ENCODE assay signal across 15 cellular contexts in the genomic region with DNA sequence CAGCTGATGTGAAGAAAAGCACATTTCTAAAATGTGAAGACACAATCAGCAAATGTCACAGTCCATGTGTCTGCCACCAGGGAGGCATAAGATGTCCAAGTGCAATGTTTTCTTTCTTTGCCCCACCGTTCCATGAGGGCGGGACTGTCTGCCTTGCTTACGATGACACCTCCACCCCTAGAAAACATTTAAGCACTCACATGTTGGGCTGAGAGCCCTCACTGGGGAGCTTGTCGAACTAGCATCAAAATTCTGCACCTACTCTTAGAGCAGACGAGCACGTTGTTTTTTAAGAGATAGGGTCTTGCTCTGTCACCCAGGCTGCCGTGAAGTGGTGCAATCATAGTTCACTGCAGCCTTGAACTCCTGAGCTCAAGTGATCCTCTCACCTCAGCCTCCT. TPM values are rescaled to one million over a fixed set of nuclear protein-coding genes. Genes with fewer than 3 reads are reported as not detected.
A peak's percentile ranks its signal among the peaks of the same experiment; 100 is the strongest.
DNase-seq lines count a peak whose midpoint lies in the region; ATAC-seq, FAIRE-seq and TF ChIP-seq lines count a peak whose summit lies in the region.
"Had no signal": no experiment of that assay in that cellular context is flagged by ENCODE, and none has a peak within 500 bp of the region (broad histone marks: within the 10 kb centered on the region; RNA-seq: fewer than 3 reads in every experiment).

No MANE protein-coding gene starts in this region.

- H3K36me3 ChIP-seq in GM23338 (ENCODE audit: insufficient read depth) (no peaks in the 10 kb centered on the region), K562 (ENCODE audit: control insufficient read depth, insufficient read depth, low read length) (no peaks in the 10 kb centered on the region; the same call in 2 of the 3 replicates), sigmoid colon (no peaks in the 10 kb centered on the region), tibial nerve (peaks cover 0 to 8% (median 0%) of the 10 kb centered on the region in 3 donors)

- TF ChIP-seq CTCF in GM23338 (conservative IDR thresholded peaks at IDR 0.05; ENCODE audit: low read depth in 2 of 2) (no peak), K562 (IDR thresholded peaks at IDR 0.05 in 2 of 3, conservative IDR thresholded peaks at IDR 0.05 in 1 of 3; ENCODE audit: insufficient read depth in 2 of 3, low read depth in 1 of 3, low read length in 3 of 3) (no peak), sigmoid colon (IDR thresholded peaks at IDR 0.05) (no peak), tibial nerve (IDR thresholded peaks at IDR 0.05) (no peak)

- TF ChIP-seq EP300 in K562 (IDR thresholded peaks at IDR 0.05; ENCODE audit: low read length) (no peak), sigmoid colon (IDR thresholded peaks at IDR 0.05) (no peak), tibial nerve (IDR thresholded peaks at IDR 0.05) (no peak)

- peaks cover 16% of the 10 kb centered on the region for H3K36me3 Mint-ChIP-seq in GM23338 (ENCODE audit: low read depth)

- H3K4me2 ChIP-seq in GM23338 (no peak overlapping the region), K562 (ENCODE audit: insufficient read depth, low read length) (no peak overlapping the region)

- CTCF ChIA-PET in K562 (lab: Yijun Ruan, JAX; ENCODE audit: low intra/inter-chr PET ratio): interaction anchor here (0.6 kb wide), 1 partner anchor 189 kb away, joined by 3 read pairs; no protein-coding TSS in a partner anchor

- no peak overlapping the region for H2AFZ ChIP-seq in GM23338
- no peak overlapping the region for H2AFZ ChIP-seq in K562 (ENCODE audit: low read depth, low read length)

- no peaks in the 10 kb centered on the region for H3F3A ChIP-seq in GM23338 (replicated peaks; ENCODE audit: low read depth)

- FAIRE-seq in K562 (lab: Jason Lieb, UNC): peak; percentile 19
- FAIRE-seq: A204.1 had no signal

- H3K79me2 ChIP-seq in GM23338 (replicated peaks; ENCODE audit: insufficient read depth) (no peaks in the 10 kb centered on the region), K562 (ENCODE audit: control insufficient read depth, insufficient read depth, low read length) (no peaks in the 10 kb centered on the region)

- ATAC-seq in GM23338 (no peak), K562 (no peak), left lobe of liver (no peak)

- no peaks in the 10 kb centered on the region for H3K9me3 ChIP-seq in K562 (replicated peaks; ENCODE audit: control insufficient read depth, insufficient read depth, low read depth, low read length)
- H3K9me3 ChIP-seq in sigmoid colon: no peaks in the 10 kb centered on the region
- no peaks in the 10 kb centered on the region for H3K9me3 ChIP-seq in tibial nerve

- in situ Hi-C loops in K562 (cut with MboI): no loop called here

- TF ChIP-seq RAD21 in K562 (CRISPR knock-in tag; conservative IDR thresholded peaks at IDR 0.05 in 1 of 2, IDR thresholded peaks at IDR 0.05 in 1 of 2): no peak

- H3K9me1 ChIP-seq in K562 (ENCODE audit: control insufficient read depth, insufficient read depth, low read length): no peaks in the 10 kb centered on the region

- no peak overlapping the region for H3K9ac ChIP-seq in K562 (ENCODE audit: insufficient read depth in 1 of 2, low read depth in 2 of 2, low read length in 2 of 2)

- H3K4me3 ChIP-seq in GM23338 (no peak overlapping the region), K562 (no peak overlapping the region), sigmoid colon (no peak overlapping the region), tibial nerve (no peak overlapping the region)

- H3K9me2 ChIP-seq in GM23338 (ENCODE audit: insufficient read depth): no peaks in the 10 kb centered on the region

- peak overlapping the region; percentile 50; the same call in 1 of the 2 replicates for H3K27ac Mint-ChIP-seq in GM23338
- H3K27ac Mint-ChIP-seq: B cell; CD4-positive, alpha-beta T cell; HFFc6 had no signal

- no peaks in the 10 kb centered on the region for H3K9me3 Mint-ChIP-seq in GM23338
- H3K9me3 Mint-ChIP-seq: CD4-positive, alpha-beta T cell; HFFc6 had no signal

- H3K4me1 ChIP-seq in GM23338 (ENCODE audit: insufficient read depth) (0 out of 2 replicates have a peak, but pooled peaks cover 3% of the 10 kb centered on the region), K562 (replicated peaks in 1 of 2; ENCODE audit: control insufficient read depth in 2 of 2, insufficient read depth in 2 of 2, low read length in 2 of 2) (peaks cover 0 to 3% of the 10 kb centered on the region in 2 experiments; a peak in 1 of 5 replicates), sigmoid colon (no peaks in the 10 kb centered on the region), tibial nerve (no peaks in the 10 kb centered on the region)

- H3K27me3 Mint-ChIP-seq in GM23338 (ENCODE audit: insufficient read depth, low read depth, poor library complexity): peaks cover 16% of the 10 kb centered on the region
- H3K27me3 Mint-ChIP-seq: CD4-positive, alpha-beta T cell had no signal

- H3K4me3 Mint-ChIP-seq in GM23338: no peak overlapping the region
- H3K4me3 Mint-ChIP-seq: B cell; CD4-positive, alpha-beta T cell; HFFc6 had no signal

- H4K20me1 ChIP-seq in GM23338 (replicated peaks; ENCODE audit: insufficient read depth): 0 out of 2 replicates have a peak, but pooled peaks cover 6% of the 10 kb centered on the region
- no peaks in the 10 kb centered on the region; the same call in 1 of the 2 replicates for H4K20me1 ChIP-seq in K562 (replicated peaks; ENCODE audit: control insufficient read depth, insufficient read depth, low read length)

- DNase-seq in GM23338 (ENCODE audit: low spot score) (no peak), K562 (ENCODE audit: extremely low read depth in 1 of 4, low spot score in 3 of 4) (no peak), left lobe of liver (ENCODE audit: low spot score) (peak; percentile 19), sigmoid colon (peak; percentile 17), NCI-H1417 treated with DMSO at 0.1 percent for 48 hours (lab: John Stamatoyannopoulos, UW) (no peak), cerebellar nuclear complex (lab: John Stamatoyannopoulos, UW) (no peak), tibial nerve (ENCODE audit: low spot score in 2 of 2) (no peak)
- DNase-seq: C1 segment of cervical spinal cord, Calu3, DMS 273 treated with DMSO at 0.1 percent for 48 hours, HCEC 1CT, HFFc6 had no signal

- no TSS peak for BruUV-seq in K562 (replicated peaks; lab: Mats Ljungman, UMichigan)

- TF ChIP-seq POLR2A in K562 (conservative IDR thresholded peaks at IDR 0.05) (no peak), sigmoid colon (IDR thresholded peaks at IDR 0.05) (no peak), tibial nerve (IDR thresholded peaks at IDR 0.05) (no peak)

- intact Hi-C loops in K562 (cut with micrococcal nuclease) (no loop called here), sigmoid colon (cut with DNase I) (no loop called here)

- H3K27ac ChIP-seq in GM23338 (ENCODE audit: low read depth) (no peak overlapping the region), K562 (ENCODE audit: extremely low read depth, low read depth, low read length) (no peak overlapping the region), sigmoid colon (no peak overlapping the region), tibial nerve (no peak overlapping the region)

- POLR2A ChIA-PET in K562 (lab: Yijun Ruan, JAX): interaction anchor here (0.8 to 2.0 kb wide), 5 partner anchors 10 to 215 kb away, joined by 3 to 5 read pairs (median 3); no protein-coding TSS in a partner anchor

- H3K4me1 Mint-ChIP-seq in GM23338: peaks cover 20% of the 10 kb centered on the region

- 61% methylated on average over 7 of the region's 7 CpGs for WGBS in K562 (ENCODE audit: insufficient coverage, low coverage, missing lambda C conversion rate)
- 88 to 92% methylated on average over 7 of the region's 7 CpGs for WGBS in sigmoid colon, 2 donors
- 95% methylated on average over 7 of the region's 7 CpGs for WGBS in tibial nerve, 2 donors

- H3K27me3 ChIP-seq in GM23338 (ENCODE audit: insufficient read depth): no peaks in the 10 kb centered on the region
- no peaks in the 10 kb centered on the region for H3K27me3 ChIP-seq in K562 (ENCODE audit: control insufficient read depth in 2 of 2, insufficient read depth in 2 of 2, low read length in 2 of 2)
- no peaks in the 10 kb centered on the region for H3K27me3 ChIP-seq in sigmoid colon
- no peaks in the 10 kb centered on the region for H3K27me3 ChIP-seq in tibial nerve

TF ChIP-seq in K562, 482 proteins besides CTCF, POLR2A, EP300 and RAD21:
- no peak for TF ChIP-seq POLR3A (IDR thresholded peaks at IDR 0.05; ENCODE audit: borderline replicate concordance, extremely low read depth, insufficient read depth, insufficient read length)
- no peak for TF ChIP-seq FOSL1 (tag; conservative IDR thresholded peaks at IDR 0.05)
- no peak for TF ChIP-seq NCOA4 (IDR thresholded peaks at IDR 0.05; ENCODE audit: partially characterized antibody)
- no peak for TF ChIP-seq ZNF431 (CRISPR knock-in tag; IDR thresholded peaks at IDR 0.05)
- no peak for TF ChIP-seq MEF2D (tag; conservative IDR thresholded peaks at IDR 0.05; ENCODE audit: low read depth)
- no peak for TF ChIP-seq MAFK (IDR thresholded peaks at IDR 0.05; ENCODE audit: low read length)
TF ChIP-seq in K562: peak in this region for 0.

RNA-seq across cellular contexts. Expression of gene PSMG4, which starts 57.6 kb away (rescaled TPM):
- total RNA-seq in GM23338 (2014; rRNA removed; shearing (Covaris generic)): 30.6 and 37.2 TPM in 2 replicates
- polyA plus RNA-seq in GM23338 (2016; fragmentation: Nextera tagmentation; extraction: Ambion mirVana) (168 and 180 TPM in 2 replicates), K562 (2011; rRNA removed) (62.2 and 64.5 TPM in 2 replicates), K562 (2014; fragmentation: Illumina TruSeq; extraction: Trizol) (29.0 and 49.1 TPM in 2 replicates), K562 (2014; fragmentation: Nextera tagmentation; extraction: Ambion mirVana) (10 to 100 TPM; 12.9 to 19.4 TPM), K562 (2014; rRNA removed) (165 and 185 TPM in 2 replicates), sigmoid colon (10 to 100 TPM; 14.6 to 30.1 (median 30.0) TPM)
- total RNA-seq in K562 (2011; cell fraction: chromatin; rRNA removed; ENCODE audit: low replicate concordance): 101 and 118 TPM in 2 replicates
- total RNA-seq in K562 (2011; cell fraction: nucleolus; rRNA removed): 85.9 and 99.7 TPM in 2 replicates
- total RNA-seq in K562 (2011; cell fraction: nucleoplasm; rRNA removed): 97.7 and 105 TPM in 2 replicates
- total RNA-seq in K562 (2014; rRNA removed) (123 and 126 TPM in 2 replicates), K562 (2014; rRNA removed; fragmentation: Illumina TruSeq; extraction: Trizol) (41.4 and 42.7 TPM in 2 replicates), K562 (2015; rRNA removed; fragmentation: Illumina TruSeq; extraction: Trizol) (52.0 and 56.4 TPM in 2 replicates), K562 (2021) (74.4 and 81.6 TPM in 2 replicates), left lobe of liver (11.9 TPM), sigmoid colon (10 to 100 TPM; 26.4 to 39.0 (median 30.6) TPM), tibial nerve (10 to 100 TPM; 14.7 to 36.5 (median 31.8) TPM)
- 83.4 and 238 TPM in 2 replicates for polyA plus RNA-seq in K562 (2011; cell fraction: cytosol; rRNA removed)
- polyA plus RNA-seq in K562 (2011; cell fraction: nucleus; rRNA removed): 74.0 and 91.4 TPM in 2 replicates
- 79.5 and 80.8 TPM in 2 replicates for polyA plus RNA-seq in K562 (2012)
- polyA minus RNA-seq in K562 (2011; rRNA and poly(A)+ RNA removed): 30.7 and 32.6 TPM in 2 replicates
- 14.1 and 15.7 TPM in 2 replicates for polyA minus RNA-seq in K562 (2011; cell fraction: cytosol; rRNA and poly(A)+ RNA removed)
- 39.4 and 48.7 TPM in 2 replicates for polyA minus RNA-seq in K562 (2011; cell fraction: nucleus; rRNA and poly(A)+ RNA removed)

Comparison
In these comparisons a context has a peak if more than half of its experiments do, and no peak if none do; other contexts are left out.
1. DNase-seq: peak in left lobe of liver (single experiment) and sigmoid colon (single experiment); none in GM23338 (single experiment), K562 (0 of 4), NCI-H1417 treated with DMSO at 0.1 percent for 48 hours (single experiment), cerebellar nuclear complex (0 of 2) and tibial nerve (0 of 2).